10 cellular contexts compared by ENCODE assay signal in the genomic region with DNA sequence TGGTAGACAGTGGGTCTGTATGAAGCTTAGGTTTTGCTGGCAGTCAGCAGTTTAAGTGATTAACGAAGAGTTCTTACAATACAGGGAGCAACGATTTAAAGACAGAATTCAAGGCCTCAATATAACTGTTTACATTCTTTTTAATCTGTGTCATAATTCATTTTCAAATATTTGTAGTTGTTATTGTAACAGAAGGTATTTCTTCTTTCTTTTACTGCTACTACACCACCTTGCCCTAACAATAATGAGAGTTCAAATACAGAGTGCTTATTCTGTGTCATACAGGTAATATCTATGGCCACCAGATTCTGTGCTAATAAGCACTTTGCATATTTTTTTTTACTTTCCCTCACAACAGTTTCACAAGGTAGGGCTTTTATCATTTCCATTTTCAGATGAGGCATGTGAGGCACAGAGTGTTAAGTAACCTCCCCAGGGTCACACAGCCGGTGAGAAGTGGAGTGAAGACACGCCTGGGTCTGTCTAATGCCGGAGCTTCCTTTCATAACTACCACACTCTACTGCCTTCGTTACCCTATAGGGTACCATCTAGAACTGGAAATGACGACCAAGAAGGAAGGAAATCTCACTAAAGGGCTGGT.
DNase-seq lines count a peak whose midpoint lies in the region; ATAC-seq, FAIRE-seq and TF ChIP-seq lines count a peak whose summit lies in the region.
"Had no signal": no experiment of that assay in that cellular context is flagged by ENCODE, and none has a peak within 500 bp of the region (broad histone marks: within the 10 kb centered on the region; RNA-seq: fewer than 3 reads in every experiment).

No MANE protein-coding gene starts in this region.

- TF ChIP-seq CTCF in coronary artery (IDR thresholded peaks at IDR 0.05) (no peak), upper lobe of right lung (IDR thresholded peaks at IDR 0.05) (no peak)
- no peak for TF ChIP-seq CTCF in activated CD8-positive, alpha-beta T cell treated with anti-CD3 and anti-CD28 coated beads for 36 hours (IDR thresholded peaks at IDR 0.05)

- no peak overlapping the region for H3K27ac Mint-ChIP-seq in activated CD8-positive, alpha-beta T cell treated with anti-CD3 and anti-CD28 coated beads for 36 hours

- H3K36me3 ChIP-seq in upper lobe of right lung (no peaks in the 10 kb centered on the region), H7 (replicated peaks; ENCODE audit: control insufficient read depth, insufficient read depth, low read length) (no peaks in the 10 kb centered on the region)

- POLR2A ChIA-PET in activated CD8-positive, alpha-beta T cell treated with anti-CD3 and anti-CD28 coated beads for 36 hours (lab: Charles Lee): interaction anchor here (0.6 kb wide), 1 partner anchor 12 kb away, joined by 3 read pairs; no protein-coding TSS in a partner anchor

- peak overlapping the region; percentile 64 to 83 for H3K27ac ChIP-seq in coronary artery
- H3K27ac ChIP-seq in upper lobe of right lung: peak overlapping the region; percentile 1
- H3K27ac ChIP-seq: 22Rv1 had no signal

- H3K4me1 Mint-ChIP-seq in activated CD8-positive, alpha-beta T cell treated with anti-CD3 and anti-CD28 coated beads for 36 hours (ENCODE audit: low read depth): peaks cover 21% of the 10 kb centered on the region

- H3K27me3 Mint-ChIP-seq in activated CD8-positive, alpha-beta T cell treated with anti-CD3 and anti-CD28 coated beads for 36 hours: no peaks in the 10 kb centered on the region

- peak; percentile 60 for ATAC-seq in HG03025 (IDR thresholded peaks at IDR 0.05; ENCODE audit: low FRiP score, unreplicated experiment)
- peak; percentile 18 for ATAC-seq in upper lobe of right lung
- ATAC-seq in activated CD8-positive, alpha-beta T cell treated with anti-CD3 and anti-CD28 coated beads for 36 hours: no peak

- no peaks in the 10 kb centered on the region for H3K36me3 Mint-ChIP-seq in activated CD8-positive, alpha-beta T cell treated with anti-CD3 and anti-CD28 coated beads for 36 hours (ENCODE audit: low read depth)

- intact Hi-C loops in upper lobe of right lung (cut with DNase I): no loop called here
- intact Hi-C loops in activated CD8-positive, alpha-beta T cell treated with anti-CD3 and anti-CD28 coated beads for 36 hours (cut with micrococcal nuclease): loop anchor here (10.0 kb wide), 1 partner anchor 195 kb away; no protein-coding TSS in a partner anchor

- FAIRE-seq in frontal cortex (lab: Jason Lieb, UNC): no peak

- CTCF ChIA-PET in activated CD8-positive, alpha-beta T cell treated with anti-CD3 and anti-CD28 coated beads for 36 hours (lab: Charles Lee): no interaction called here

- H3K27me3 ChIP-seq in upper lobe of right lung (no peaks in the 10 kb centered on the region), H7 (ENCODE audit: control insufficient read depth, insufficient read depth, low read length) (no peaks in the 10 kb centered on the region)

- H3K4me3 Mint-ChIP-seq in activated CD8-positive, alpha-beta T cell treated with anti-CD3 and anti-CD28 coated beads for 36 hours: no peak overlapping the region

- peak; percentile 24 to 68 for DNase-seq in NCI-H2081 (lab: John Stamatoyannopoulos, UW)
- no peak for DNase-seq in NCI-H2081 treated with DMSO at 0.1 percent for 48 hours (lab: John Stamatoyannopoulos, UW)
- DNase-seq in coronary artery (ENCODE audit: low spot score): no peak
- no peak for DNase-seq in upper lobe of right lung
- DNase-seq in H7: no peak
- no peak for DNase-seq in activated CD8-positive, alpha-beta T cell treated with anti-CD3 and anti-CD28 coated beads for 36 hours
- no peak for DNase-seq in frontal cortex (ENCODE audit: low spot score in 2 of 2)
- DNase-seq: cortex of kidney had no signal

- peaks cover 16% of the 10 kb centered on the region for H3K4me1 ChIP-seq in upper lobe of right lung

- H3K9me3 Mint-ChIP-seq in activated CD8-positive, alpha-beta T cell treated with anti-CD3 and anti-CD28 coated beads for 36 hours: no peaks in the 10 kb centered on the region

- no peaks in the 10 kb centered on the region for H3K9me3 ChIP-seq in upper lobe of right lung

- H3K4me3 ChIP-seq in coronary artery: no peak overlapping the region
- no peak overlapping the region for H3K4me3 ChIP-seq in upper lobe of right lung
- H3K4me3 ChIP-seq in H7 (ENCODE audit: insufficient read depth, low read depth, low read length): no peak overlapping the region

Comparison
In these comparisons a context has a peak if more than half of its experiments do, and no peak if none do; other contexts are left out.
1. DNase-seq: peak in NCI-H2081 (2 of 2); none in NCI-H2081 treated with DMSO at 0.1 percent for 48 hours (single experiment), coronary artery (single experiment), upper lobe of right lung (single experiment), H7 (single experiment), activated CD8-positive, alpha-beta T cell treated with anti-CD3 and anti-CD28 coated beads for 36 hours (single experiment) and frontal cortex (0 of 2).